In the genomic region with DNA sequence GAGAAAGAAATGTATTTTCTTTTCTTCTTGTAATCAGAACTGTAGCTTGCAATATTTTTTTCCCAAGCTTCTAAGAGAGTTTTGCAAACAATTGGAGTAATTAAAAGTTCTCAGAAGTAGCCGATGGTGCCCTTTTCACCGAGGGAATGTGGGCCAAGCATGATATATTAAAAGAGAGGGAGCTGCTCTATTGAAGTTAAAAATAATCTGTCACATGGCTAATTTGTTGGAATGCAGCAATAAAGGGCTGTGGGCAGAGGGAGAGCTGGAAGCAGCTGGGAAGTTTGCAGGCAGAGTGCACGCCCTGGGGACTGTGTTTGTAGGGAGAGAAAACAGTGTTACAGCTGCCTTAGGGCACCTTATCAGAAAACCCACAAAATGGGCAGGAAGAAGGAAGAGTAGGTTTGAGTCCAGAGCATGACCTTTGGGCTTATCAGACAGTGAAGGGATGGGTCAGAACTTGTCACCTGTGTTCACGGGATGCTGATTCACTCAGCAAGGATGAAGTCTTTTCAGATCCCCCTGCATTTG, we compare ENCODE assay signal across 2 cellular contexts.
TF ChIP-seq lines count a peak whose summit lies in the region.

No MANE protein-coding gene starts in this region.

TF ChIP-seq in HEK293T, 16 proteins besides CTCF, POLR2A, EP300 and RAD21:
- 0 out of 2 replicates have a peak, but pooled peaks have one; percentile 8 for TF ChIP-seq L3MBTL2 (conservative IDR thresholded peaks at IDR 0.05)
- TF ChIP-seq FOXM1 (IDR thresholded peaks at IDR 0.05; ENCODE audit: borderline replicate concordance): no peak

TF ChIP-seq in K562, 482 proteins besides CTCF, POLR2A, EP300 and RAD21:
- peak; percentile 48; the same call in 1 of the 2 replicates for TF ChIP-seq NFIC (IDR thresholded peaks at IDR 0.05)
- peak; percentile 74 for TF ChIP-seq NFE2 (IDR thresholded peaks at IDR 0.05; ENCODE audit: low read depth)
- TF ChIP-seq CTBP1 (IDR thresholded peaks at IDR 0.05; ENCODE audit: borderline replicate concordance): peak; percentile 98
- TF ChIP-seq, protein P1, sequence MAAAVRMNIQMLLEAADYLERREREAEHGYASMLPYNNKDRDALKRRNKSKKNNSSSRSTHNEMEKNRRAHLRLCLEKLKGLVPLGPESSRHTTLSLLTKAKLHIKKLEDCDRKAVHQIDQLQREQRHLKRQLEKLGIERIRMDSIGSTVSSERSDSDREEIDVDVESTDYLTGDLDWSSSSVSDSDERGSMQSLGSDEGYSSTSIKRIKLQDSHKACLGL (CRISPR knock-in tag; IDR thresholded peaks at IDR 0.05; ENCODE audit: borderline replicate concordance, poor library complexity, severe bottlenecking): no peak
- no peak for TF ChIP-seq NR2C2 (CRISPR knock-in tag; IDR thresholded peaks at IDR 0.05)
- TF ChIP-seq NR2C2 (tag; IDR thresholded peaks at IDR 0.05): peak; percentile 69
- TF ChIP-seq ZNF57 (CRISPR knock-in tag; IDR thresholded peaks at IDR 0.05): no peak
- TF ChIP-seq RNF2 (IDR thresholded peaks at IDR 0.05): peak; percentile 51; the same call in 1 of the 2 replicates
- no peak for TF ChIP-seq ZNF561 (CRISPR knock-in tag; conservative IDR thresholded peaks at IDR 0.05)
- peak; percentile 78 for TF ChIP-seq SMARCA4 (IDR thresholded peaks at IDR 0.05)
- TF ChIP-seq BHLHE40 (IDR thresholded peaks at IDR 0.05; ENCODE audit: low read length): peak; percentile 36; the same call in 1 of the 2 replicates
- peak; percentile 10; the same call in 1 of the 2 replicates for TF ChIP-seq SPI1 (IDR thresholded peaks at IDR 0.05; ENCODE audit: borderline replicate concordance, low read depth, low read length)
- peak; percentile 70 for TF ChIP-seq TCF3 (CRISPR knock-in tag; IDR thresholded peaks at IDR 0.05)
- TF ChIP-seq, protein P2, sequence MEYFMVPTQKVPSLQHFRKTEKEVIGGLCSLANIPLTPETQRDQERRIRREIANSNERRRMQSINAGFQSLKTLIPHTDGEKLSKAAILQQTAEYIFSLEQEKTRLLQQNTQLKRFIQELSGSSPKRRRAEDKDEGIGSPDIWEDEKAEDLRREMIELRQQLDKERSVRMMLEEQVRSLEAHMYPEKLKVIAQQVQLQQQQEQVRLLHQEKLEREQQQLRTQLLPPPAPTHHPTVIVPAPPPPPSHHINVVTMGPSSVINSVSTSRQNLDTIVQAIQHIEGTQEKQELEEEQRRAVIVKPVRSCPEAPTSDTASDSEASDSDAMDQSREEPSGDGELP (CRISPR knock-in tag; IDR thresholded peaks at IDR 0.05; ENCODE audit: borderline replicate concordance): 0 out of 2 replicates have a peak, but pooled peaks have one; percentile 35
- TF ChIP-seq FOSL1 (tag; conservative IDR thresholded peaks at IDR 0.05): peak; percentile 44
- TF ChIP-seq ARID1B (IDR thresholded peaks at IDR 0.05): peak; percentile 78
- 0 out of 2 replicates have a peak, but pooled peaks have one; percentile 16 for TF ChIP-seq MTA2 (IDR thresholded peaks at IDR 0.05; ENCODE audit: low read depth)
- TF ChIP-seq ZNF134 (CRISPR knock-in tag; conservative IDR thresholded peaks at IDR 0.05): no peak
- peak; percentile 70 for TF ChIP-seq TEAD4 (IDR thresholded peaks at IDR 0.05; ENCODE audit: low read length)
- TF ChIP-seq TEAD4 (CRISPR knock-in tag; IDR thresholded peaks at IDR 0.05; ENCODE audit: borderline replicate concordance): no peak
- TF ChIP-seq, protein P3, sequence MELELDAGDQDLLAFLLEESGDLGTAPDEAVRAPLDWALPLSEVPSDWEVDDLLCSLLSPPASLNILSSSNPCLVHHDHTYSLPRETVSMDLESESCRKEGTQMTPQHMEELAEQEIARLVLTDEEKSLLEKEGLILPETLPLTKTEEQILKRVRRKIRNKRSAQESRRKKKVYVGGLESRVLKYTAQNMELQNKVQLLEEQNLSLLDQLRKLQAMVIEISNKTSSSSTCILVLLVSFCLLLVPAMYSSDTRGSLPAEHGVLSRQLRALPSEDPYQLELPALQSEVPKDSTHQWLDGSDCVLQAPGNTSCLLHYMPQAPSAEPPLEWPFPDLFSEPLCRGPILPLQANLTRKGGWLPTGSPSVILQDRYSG (tag; conservative IDR thresholded peaks at IDR 0.05; ENCODE audit: low read depth): no peak
- TF ChIP-seq EGR1 (conservative IDR thresholded peaks at IDR 0.05): no peak
- TF ChIP-seq TAL1 (IDR thresholded peaks at IDR 0.05): peak; percentile 65
- TF ChIP-seq MEIS2 (IDR thresholded peaks at IDR 0.05; ENCODE audit: partially characterized antibody): peak; percentile 21
- TF ChIP-seq JUND (IDR thresholded peaks at IDR 0.05; ENCODE audit: borderline replicate concordance, low read depth, low read length): peak; percentile 55
- no peak; the same call in 2 of the 3 replicates for TF ChIP-seq JUND (tag; IDR thresholded peaks at IDR 0.05; ENCODE audit: borderline replicate concordance, low read depth, low read length)
- TF ChIP-seq NCOR1 (IDR thresholded peaks at IDR 0.05): peak; percentile 66
- peak; percentile 65; the same call in 1 of the 2 replicates for TF ChIP-seq SMARCE1 (IDR thresholded peaks at IDR 0.05)
- peak in 1 of 2 experiments; percentile 87; a peak in 3 of 4 replicates for TF ChIP-seq RCOR1 (IDR thresholded peaks at IDR 0.05; ENCODE audit: borderline replicate concordance in 1 of 2, low read depth in 2 of 2, low read length in 2 of 2)
- peak; percentile 45; the same call in 1 of the 2 replicates for TF ChIP-seq POLR2AphosphoS5 (IDR thresholded peaks at IDR 0.05; ENCODE audit: control insufficient read depth, insufficient read depth, low read depth, low read length)
- TF ChIP-seq ESRRA (IDR thresholded peaks at IDR 0.05; ENCODE audit: borderline replicate concordance, low read depth): peak; percentile 57; the same call in 1 of the 2 replicates
- TF ChIP-seq ZEB2 (IDR thresholded peaks at IDR 0.05): peak; percentile 95
- peak in 1 of 2 experiments; percentile 71; a peak in 1 of 4 replicates for TF ChIP-seq HDAC1 (IDR thresholded peaks at IDR 0.05)
- TF ChIP-seq YY1 (IDR thresholded peaks at IDR 0.05; ENCODE audit: borderline replicate concordance in 1 of 3, control insufficient read depth in 1 of 3, extremely low read depth in 1 of 3, insufficient read depth in 3 of 3, insufficient read length in 1 of 3, insufficient replicate concordance in 2 of 3, low read depth in 1 of 3, low read length in 2 of 3): no peak
- TF ChIP-seq, protein P4, sequence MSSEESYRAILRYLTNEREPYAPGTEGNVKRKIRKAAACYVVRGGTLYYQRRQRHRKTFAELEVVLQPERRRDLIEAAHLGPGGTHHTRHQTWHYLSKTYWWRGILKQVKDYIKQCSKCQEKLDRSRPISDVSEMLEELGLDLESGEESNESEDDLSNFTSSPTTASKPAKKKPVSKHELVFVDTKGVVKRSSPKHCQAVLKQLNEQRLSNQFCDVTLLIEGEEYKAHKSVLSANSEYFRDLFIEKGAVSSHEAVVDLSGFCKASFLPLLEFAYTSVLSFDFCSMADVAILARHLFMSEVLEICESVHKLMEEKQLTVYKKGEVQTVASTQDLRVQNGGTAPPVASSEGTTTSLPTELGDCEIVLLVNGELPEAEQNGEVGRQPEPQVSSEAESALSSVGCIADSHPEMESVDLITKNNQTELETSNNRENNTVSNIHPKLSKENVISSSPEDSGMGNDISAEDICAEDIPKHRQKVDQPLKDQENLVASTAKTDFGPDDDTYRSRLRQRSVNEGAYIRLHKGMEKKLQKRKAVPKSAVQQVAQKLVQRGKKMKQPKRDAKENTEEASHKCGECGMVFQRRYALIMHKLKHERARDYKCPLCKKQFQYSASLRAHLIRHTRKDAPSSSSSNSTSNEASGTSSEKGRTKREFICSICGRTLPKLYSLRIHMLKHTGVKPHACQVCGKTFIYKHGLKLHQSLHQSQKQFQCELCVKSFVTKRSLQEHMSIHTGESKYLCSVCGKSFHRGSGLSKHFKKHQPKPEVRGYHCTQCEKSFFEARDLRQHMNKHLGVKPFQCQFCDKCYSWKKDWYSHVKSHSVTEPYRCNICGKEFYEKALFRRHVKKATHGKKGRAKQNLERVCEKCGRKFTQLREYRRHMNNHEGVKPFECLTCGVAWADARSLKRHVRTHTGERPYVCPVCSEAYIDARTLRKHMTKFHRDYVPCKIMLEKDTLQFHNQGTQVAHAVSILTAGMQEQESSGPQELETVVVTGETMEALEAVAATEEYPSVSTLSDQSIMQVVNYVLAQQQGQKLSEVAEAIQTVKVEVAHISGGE (CRISPR knock-in tag; IDR thresholded peaks at IDR 0.05): peak in 1 of 3 experiments; percentile 33; a peak in 1 of 6 replicates
- no peak for TF ChIP-seq DIDO1 (tag; IDR thresholded peaks at IDR 0.05; ENCODE audit: low read depth)
- TF ChIP-seq MECOM (CRISPR knock-in tag; IDR thresholded peaks at IDR 0.05): peak; percentile 82; the same call in 1 of the 2 replicates
- peak; percentile 41; the same call in 1 of the 2 replicates for TF ChIP-seq CXXC5 (CRISPR knock-in tag; IDR thresholded peaks at IDR 0.05)
- peak; percentile 45 to 60; a peak in 2 of 4 replicates for TF ChIP-seq TRIM24 (IDR thresholded peaks at IDR 0.05)
- peak; percentile 40 for TF ChIP-seq DACH1 (IDR thresholded peaks at IDR 0.05; ENCODE audit: partially characterized antibody)
- peak; percentile 70 for TF ChIP-seq DPF2 (IDR thresholded peaks at IDR 0.05)
- TF ChIP-seq DMBX1 (CRISPR knock-in tag; IDR thresholded peaks at IDR 0.05; ENCODE audit: borderline replicate concordance): 0 out of 2 replicates have a peak, but pooled peaks have one; percentile 31
- TF ChIP-seq KDM1A (IDR thresholded peaks at IDR 0.05): peak; percentile 38 to 65; a peak in 3 of 4 replicates
- TF ChIP-seq CBFA2T3 (IDR thresholded peaks at IDR 0.05): peak; percentile 92
- peak; percentile 32; the same call in 1 of the 2 replicates for TF ChIP-seq STAT5A (IDR thresholded peaks at IDR 0.05; ENCODE audit: borderline replicate concordance, low read length)
- 0 out of 2 replicates have a peak, but pooled peaks have one; percentile 38 for TF ChIP-seq NR2C1 (IDR thresholded peaks at IDR 0.05)
- peak; percentile 62 for TF ChIP-seq NR2C1 (tag; IDR thresholded peaks at IDR 0.05)
- peak; percentile 70 for TF ChIP-seq MYNN (IDR thresholded peaks at IDR 0.05)
- no peak for TF ChIP-seq MYNN (CRISPR knock-in tag; IDR thresholded peaks at IDR 0.05)
- TF ChIP-seq, protein P5, sequence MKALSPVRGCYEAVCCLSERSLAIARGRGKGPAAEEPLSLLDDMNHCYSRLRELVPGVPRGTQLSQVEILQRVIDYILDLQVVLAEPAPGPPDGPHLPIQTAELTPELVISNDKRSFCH (CRISPR knock-in tag; IDR thresholded peaks at IDR 0.05): no peak
- TF ChIP-seq, protein P5 (tag; IDR thresholded peaks at IDR 0.05): peak; percentile 94
- no peak for TF ChIP-seq HDAC2 (IDR thresholded peaks at IDR 0.05)
- 0 out of 2 replicates have a peak, but pooled peaks have one; percentile 30 for TF ChIP-seq SOX6 (IDR thresholded peaks at IDR 0.05)
- peak; percentile 86 for TF ChIP-seq CBFA2T2 (conservative IDR thresholded peaks at IDR 0.05)
- TF ChIP-seq ADNP (tag; IDR thresholded peaks at IDR 0.05): no peak
TF ChIP-seq in K562: peak in this region for 39.
